ENCODE assay signal across 16 cellular contexts in genomic region chr2:200797242-200797770, GRCh38. TPM values are rescaled to one million over a fixed set of nuclear protein-coding genes. Genes with fewer than 3 reads are reported as not detected.
DNase-seq lines count a peak whose midpoint lies in the region; ATAC-seq and TF ChIP-seq lines count a peak whose summit lies in the region.
"Had no signal": no experiment of that assay in that cellular context is flagged by ENCODE, and none has a peak within 500 bp of the region (broad histone marks: within the 10 kb centered on the region; RNA-seq: fewer than 3 reads in every experiment).

No MANE protein-coding gene starts in this region.

- TF ChIP-seq POLR2A in spleen (IDR thresholded peaks at IDR 0.05): no peak

- 65 to 86% (median 78%) methylated on average over 7 of the region's 7 CpGs for WGBS in spleen, 5 donors

- H3K4me3 ChIP-seq in AG10803 (ENCODE audit: low read length): no peak overlapping the region
- H3K4me3 ChIP-seq in spleen: no peak overlapping the region
- H3K4me3 ChIP-seq: ovary, SJSA1 had no signal

- ATAC-seq in HG03025 (IDR thresholded peaks at IDR 0.05; ENCODE audit: low FRiP score, unreplicated experiment) (no peak), HG02885 (IDR thresholded peaks at IDR 0.05; ENCODE audit: poor library complexity, unreplicated experiment) (no peak)

- no peaks in the 10 kb centered on the region for H3K9me3 ChIP-seq in spleen
- H3K9me3 ChIP-seq: Caco-2, ovary, SJSA1 had no signal

- no peaks in the 10 kb centered on the region for H3K36me3 ChIP-seq in spleen
- H3K36me3 ChIP-seq: ovary, SJSA1 had no signal

- peak; percentile 49 for DNase-seq in AG10803 (ENCODE audit: low read depth)
- peak; percentile 54 for DNase-seq in MV-4-11 (lab: John Stamatoyannopoulos, UW)
- DNase-seq in fibroblast of peridontal ligament (ENCODE audit: extremely low read depth): peak; percentile 61
- DNase-seq in myocyte (ENCODE audit: low read depth): peak; percentile 25
- no peak for DNase-seq in spleen
- no peak for DNase-seq in central memory CD4-positive, alpha-beta T cell
- DNase-seq: activated T-cell treated with anti-CD3 and anti-CD28 coated beads, Interleukin-2, amount 50 U/mL, for 24 hours; Caco-2; glutamatergic neuron; kidney; NCI-H2107; stimulated activated CD4-positive, alpha-beta T cell treated with anti-CD3 and anti-CD28 coated beads, Interleukin-15, amount 100 ng/mL, for 24 hours had no signal

- intact Hi-C loops in spleen (cut with DNase I; ENCODE audit: low total_unique reads): no loop called here

- no peak overlapping the region for H3K27ac ChIP-seq in spleen
- H3K27ac ChIP-seq: ovary, SJSA1 had no signal

- peaks cover 0 to 11% (median 0%) of the 10 kb centered on the region in 6 donors for H3K4me1 ChIP-seq in spleen
- H3K4me1 ChIP-seq: SJSA1 had no signal

- no peaks in the 10 kb centered on the region for H3K27me3 ChIP-seq in spleen (replicated peaks in 1 of 7)
- H3K27me3 ChIP-seq: ovary, SJSA1 had no signal

- TF ChIP-seq CTCF in AG10803 (conservative IDR thresholded peaks at IDR 0.05; ENCODE audit: low read length): no peak
- TF ChIP-seq CTCF in spleen (IDR thresholded peaks at IDR 0.05 in 8 of 11, conservative IDR thresholded peaks at IDR 0.05 in 3 of 11): no peak

RNA-seq across cellular contexts. Expression of gene BZW1, which starts 14.4 kb away (rescaled TPM):
- total RNA-seq in myocyte (222 and 358 TPM in 2 replicates), spleen (100 to 1,000 TPM in 6 of 7 donors, 10 to 100 TPM in 1; 94.4 to 151 (median 138) TPM)
- polyA plus RNA-seq in myocyte (2012): 133 TPM
- 10 to 100 TPM; 25.9 to 48.4 (median 39.9) TPM for polyA plus RNA-seq in spleen

Comparison
In these comparisons a context has a peak if more than half of its experiments do, and no peak if none do; other contexts are left out.
1. DNase-seq: peak in AG10803 (single experiment), MV-4-11 (single experiment), fibroblast of peridontal ligament (single experiment) and myocyte (single experiment); none in spleen (single experiment) and central memory CD4-positive, alpha-beta T cell (single experiment).